ENCODE assay signal across 20 cellular contexts in the genomic region with DNA sequence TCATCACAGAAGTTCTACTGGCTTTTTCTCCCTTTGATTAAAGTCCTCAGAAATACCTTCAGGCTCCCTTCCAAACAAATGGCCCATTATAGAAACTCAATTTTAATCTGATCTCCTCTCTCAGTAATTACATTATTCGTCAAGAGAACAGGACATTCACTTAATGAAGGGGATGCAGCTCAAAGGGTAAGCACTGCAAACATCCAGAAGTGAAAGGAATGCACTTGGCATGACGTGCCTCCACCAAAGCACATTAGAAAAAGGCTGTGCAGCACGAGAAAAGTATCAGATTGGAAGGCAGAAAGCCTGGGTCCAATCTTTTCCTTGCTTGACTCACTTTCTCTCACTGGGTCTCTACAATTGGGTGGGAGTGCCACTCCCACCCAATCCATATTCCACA.
DNase-seq lines count a peak whose midpoint lies in the region; ATAC-seq and TF ChIP-seq lines count a peak whose summit lies in the region.
"Had no signal": no experiment of that assay in that cellular context is flagged by ENCODE, and none has a peak within 500 bp of the region (broad histone marks: within the 10 kb centered on the region; RNA-seq: fewer than 3 reads in every experiment).

No MANE protein-coding gene starts in this region.

- POLR2A ChIA-PET in CD4-positive, alpha-beta memory T cell (lab: Charles Lee; ENCODE audit: partially characterized antibody): no interaction called here

- CTCF ChIA-PET in CD4-positive, alpha-beta memory T cell (lab: Charles Lee; ENCODE audit: partially characterized antibody): no interaction called here

- no peak overlapping the region for H3K4me3 Mint-ChIP-seq in CD4-positive, alpha-beta memory T cell
- H3K4me3 Mint-ChIP-seq: CD4-positive, alpha-beta T cell; CD8-positive, alpha-beta memory T cell had no signal

- H3K4me3 ChIP-seq in CD4-positive, alpha-beta memory T cell (ENCODE audit: low read length in 2 of 2): no peak overlapping the region
- no peak overlapping the region for H3K4me3 ChIP-seq in esophagus squamous epithelium
- H3K4me3 ChIP-seq: BLaER1 treated with 17β-estradiol and CSF1 and Interleukin-3, amounts not matched to agents 10 nM and 100 nM; GM12878 had no signal

- 39 to 49% methylated on average over 3 of the region's 3 CpGs for WGBS in esophagus squamous epithelium, 2 donors

- TF ChIP-seq CTCF in esophagus squamous epithelium (IDR thresholded peaks at IDR 0.05): no peak

- no peak overlapping the region for H3K27ac Mint-ChIP-seq in CD4-positive, alpha-beta memory T cell
- H3K27ac Mint-ChIP-seq: CD4-positive, alpha-beta T cell; CD8-positive, alpha-beta memory T cell had no signal

- no peaks in the 10 kb centered on the region for H3K4me1 Mint-ChIP-seq in CD4-positive, alpha-beta memory T cell
- H3K4me1 Mint-ChIP-seq: CD8-positive, alpha-beta memory T cell had no signal

- no peaks in the 10 kb centered on the region for H3K27me3 ChIP-seq in CD4-positive, alpha-beta memory T cell (ENCODE audit: insufficient read depth, low read length)
- H3K27me3 ChIP-seq in esophagus squamous epithelium: no peaks in the 10 kb centered on the region
- H3K27me3 ChIP-seq: BLaER1 treated with 17β-estradiol and CSF1 and Interleukin-3, amounts not matched to agents 10 nM and 100 nM had no signal

- TF ChIP-seq POLR2A in esophagus squamous epithelium (IDR thresholded peaks at IDR 0.05): no peak

- intact Hi-C loops in CD4-positive, alpha-beta memory T cell (cut with micrococcal nuclease): no loop called here
- intact Hi-C loops in esophagus squamous epithelium (cut with DNase I): no loop called here

- H3K27ac ChIP-seq in CD4-positive, alpha-beta memory T cell (ENCODE audit: low read depth, low read length): no peak overlapping the region
- H3K27ac ChIP-seq in esophagus squamous epithelium: no peak overlapping the region
- H3K27ac ChIP-seq: BLaER1 treated with 17β-estradiol and CSF1 and Interleukin-3, amounts not matched to agents 10 nM and 100 nM; C4-2B had no signal

- H3K4me1 ChIP-seq in CD4-positive, alpha-beta memory T cell (ENCODE audit: insufficient read depth, low read length): no peaks in the 10 kb centered on the region
- no peaks in the 10 kb centered on the region for H3K4me1 ChIP-seq in esophagus squamous epithelium
- H3K4me1 ChIP-seq: BLaER1 treated with 17β-estradiol and CSF1 and Interleukin-3, amounts not matched to agents 10 nM and 100 nM had no signal

- ATAC-seq in SK-N-SH treated with all-trans-retinoic acid at 6 μM for 48 hours: peak; percentile 92
- ATAC-seq: GM12878 had no signal

- no peaks in the 10 kb centered on the region for H3K36me3 Mint-ChIP-seq in CD4-positive, alpha-beta memory T cell
- H3K36me3 Mint-ChIP-seq: CD8-positive, alpha-beta memory T cell had no signal

- H3K27me3 Mint-ChIP-seq in CD4-positive, alpha-beta memory T cell: no peaks in the 10 kb centered on the region
- H3K27me3 Mint-ChIP-seq: CD4-positive, alpha-beta T cell; CD8-positive, alpha-beta memory T cell had no signal

- H3K36me3 ChIP-seq in CD4-positive, alpha-beta memory T cell (ENCODE audit: insufficient read depth, low read length): no peaks in the 10 kb centered on the region
- no peaks in the 10 kb centered on the region for H3K36me3 ChIP-seq in esophagus squamous epithelium
- H3K36me3 ChIP-seq: BLaER1 treated with 17β-estradiol and CSF1 and Interleukin-3, amounts not matched to agents 10 nM and 100 nM had no signal

- H3K9me3 ChIP-seq in CD4-positive, alpha-beta memory T cell (ENCODE audit: control insufficient read depth in 1 of 2, low read length in 2 of 2): no peaks in the 10 kb centered on the region
- H3K9me3 ChIP-seq in esophagus squamous epithelium: no peaks in the 10 kb centered on the region
- H3K9me3 ChIP-seq: BLaER1 treated with 17β-estradiol and CSF1 and Interleukin-3, amounts not matched to agents 10 nM and 100 nM had no signal

- H3K9me3 Mint-ChIP-seq in CD4-positive, alpha-beta memory T cell: peaks cover 0 to 9% (median 2%) of the 10 kb centered on the region in 8 donors
- H3K9me3 Mint-ChIP-seq: CD8-positive, alpha-beta memory T cell had no signal

- peak; percentile 32 for DNase-seq in SK-N-DZ (ENCODE audit: low spot score)
- no peak for DNase-seq in CD4-positive, alpha-beta memory T cell
- DNase-seq in NCI-H2171 treated with DMSO at 0.1 percent for 48 hours (lab: John Stamatoyannopoulos, UW): no peak
- DNase-seq in esophagus squamous epithelium (lab: John Stamatoyannopoulos, UW): no peak
- DNase-seq: 8988T; ACHN; CD4-positive, alpha-beta T cell; CD8-positive, alpha-beta memory T cell; COR-L47; DMS 273 treated with DMSO at 0.1 percent for 48 hours; DMS153; DMS53; DMS79; DND-41; EL; GDM1 had no signal

TF ChIP-seq in SK-N-SH treated with all-trans-retinoic acid at 6 μM for 48 hours, 23 proteins besides CTCF, POLR2A, EP300 and RAD21:
- TF ChIP-seq ISL1 (CRISPR knock-in tag; IDR thresholded peaks at IDR 0.05): peak; percentile 32; the same call in 1 of the 2 replicates
- no peak for TF ChIP-seq ZNF565 (CRISPR knock-in tag; conservative IDR thresholded peaks at IDR 0.05; ENCODE audit: low read depth)
- TF ChIP-seq TOX (CRISPR knock-in tag; IDR thresholded peaks at IDR 0.05; ENCODE audit: borderline replicate concordance): no peak
- TF ChIP-seq ZNF8 (CRISPR knock-in tag; IDR thresholded peaks at IDR 0.05): no peak
